In the genomic region with DNA sequence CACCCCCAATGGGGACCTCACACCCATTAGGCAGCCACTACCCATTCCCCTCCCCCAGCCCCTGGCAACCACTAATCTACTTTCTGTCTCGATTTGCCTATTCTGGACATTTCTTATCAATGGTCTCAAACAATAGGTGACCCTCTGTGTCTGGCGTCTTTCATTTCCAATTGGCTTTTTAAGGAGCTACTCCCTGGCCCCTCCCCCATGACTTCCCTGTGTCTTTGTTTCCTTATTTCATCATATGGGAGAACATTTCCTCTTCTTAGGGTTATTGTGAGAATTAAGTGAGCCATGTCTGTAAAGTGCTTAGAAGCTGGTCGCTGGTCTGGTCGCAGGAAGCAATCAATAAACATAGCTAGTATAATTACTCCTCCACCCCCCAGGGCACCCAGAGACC, we compare ENCODE assay signal across 21 cellular contexts.
DNase-seq lines count a peak whose midpoint lies in the region; ATAC-seq and TF ChIP-seq lines count a peak whose summit lies in the region.
"Had no signal": no experiment of that assay in that cellular context is flagged by ENCODE, and none has a peak within 500 bp of the region (broad histone marks: within the 10 kb centered on the region; RNA-seq: fewer than 3 reads in every experiment).

No MANE protein-coding gene starts in this region.

- peak; percentile 6 for DNase-seq in NCI-H345 (lab: John Stamatoyannopoulos, UW)
- no peak for DNase-seq in NCI-H345 treated with DMSO at 0.1 percent for 48 hours (lab: John Stamatoyannopoulos, UW; ENCODE audit: unreplicated experiment)
- peak; percentile 43 for DNase-seq in mesenchymal stem cell
- no peak for DNase-seq in thoracic aorta (ENCODE audit: low spot score)
- DNase-seq in kidney tubule cell (ENCODE audit: low spot score), result no peak
- DNase-seq: activated CD4-positive, alpha-beta T cell treated with anti-CD3 and anti-CD28 coated beads, Interleukin-2, amount 10 ng/mL, durations not matched to agents 24 days and 14 days; activated naive CD8-positive, alpha-beta T cell treated with anti-CD3 and anti-CD28 coated beads for 36 hours; activated T-cell treated with anti-CD3 and anti-CD28 coated beads, Interleukin-2, amount 50 U/mL, for 24 hours; effector CD8-positive, alpha-beta T cell; foreskin fibroblast; mammary epithelial cell; MM.1S; SJCRH30; small intestine; T1000 had no signal

- H3K4me3 Mint-ChIP-seq in brain, result peak overlapping the region in 1 of 5 experiments; percentile 30
- H3K4me3 Mint-ChIP-seq: activated CD4-positive, alpha-beta T cell treated with anti-CD3 and anti-CD28 coated beads, Interleukin-2, amount 10 ng/mL, durations not matched to agents 24 days and 14 days; activated naive CD8-positive, alpha-beta T cell treated with anti-CD3 and anti-CD28 coated beads for 36 hours; activated T-cell treated with anti-CD3 and anti-CD28 coated beads, Interleukin-2, amount 50 U/mL, for 24 hours; stimulated activated effector memory CD8-positive, alpha-beta T cell treated with anti-CD3 and anti-CD28 coated beads, Interleukin-12 subunit alpha, Interleukin-12 subunit beta, amount 100 ng/mL, for 72 hours had no signal

- peak overlapping the region; percentile 60 to 63 for H3K18ac ChIP-seq in mesenchymal stem cell (ENCODE audit: low read depth in 1 of 2, low read length in 2 of 2)

- H3K79me1 ChIP-seq in mesenchymal stem cell (replicated peaks; ENCODE audit: low read length, poor library complexity, severe bottlenecking), result peaks cover 21% of the 10 kb centered on the region

- H3K9me3 ChIP-seq in mesenchymal stem cell (ENCODE audit: control insufficient read depth, low read length), result no peaks in the 10 kb centered on the region
- no peaks in the 10 kb centered on the region for H3K9me3 ChIP-seq in thoracic aorta
- H3K9me3 ChIP-seq: neutrophil, SJCRH30 had no signal

- H3K4me3 ChIP-seq in mesenchymal stem cell (ENCODE audit: insufficient read depth in 1 of 2, low read depth in 1 of 2, low read length in 2 of 2) (no peak overlapping the region), thoracic aorta (no peak overlapping the region)
- H3K4me3 ChIP-seq: cardiac muscle cell, SJCRH30 had no signal

- H3K27me3 ChIP-seq in mesenchymal stem cell (ENCODE audit: control insufficient read depth in 1 of 2, insufficient read depth in 1 of 2, low read length in 2 of 2), result no peaks in the 10 kb centered on the region
- H3K27me3 ChIP-seq in thoracic aorta (replicated peaks; ENCODE audit: insufficient read depth), result no peaks in the 10 kb centered on the region
- H3K27me3 ChIP-seq: cardiac muscle cell, neutrophil had no signal

- H2BK15ac ChIP-seq in mesenchymal stem cell (ENCODE audit: low read depth, poor library complexity, severe bottlenecking), result no peak overlapping the region

- TF ChIP-seq CTCF in brain (conservative IDR thresholded peaks at IDR 0.05) (no peak), thoracic aorta (IDR thresholded peaks at IDR 0.05) (no peak)

- H4K91ac ChIP-seq in mesenchymal stem cell (ENCODE audit: low read length), result no peak overlapping the region

- H2BK120ac ChIP-seq in mesenchymal stem cell (ENCODE audit: low read depth, low read length), result peak overlapping the region; percentile 55

- H2BK12ac ChIP-seq in mesenchymal stem cell (ENCODE audit: low read length in 2 of 2), result peak overlapping the region; percentile 55 to 86

- H3K4ac ChIP-seq in mesenchymal stem cell (ENCODE audit: low read depth in 1 of 2, low read length in 2 of 2), result peak overlapping the region; percentile 15 to 76

- H3K9me3 Mint-ChIP-seq in brain, result peaks cover 0 to 2% (median 0%) of the 10 kb centered on the region in 5 experiments
- H3K9me3 Mint-ChIP-seq: activated CD4-positive, alpha-beta T cell treated with anti-CD3 and anti-CD28 coated beads, Interleukin-2, amount 10 ng/mL, durations not matched to agents 24 days and 14 days; activated naive CD8-positive, alpha-beta T cell treated with anti-CD3 and anti-CD28 coated beads for 36 hours; activated T-cell treated with anti-CD3 and anti-CD28 coated beads, Interleukin-2, amount 50 U/mL, for 24 hours; stimulated activated effector memory CD8-positive, alpha-beta T cell treated with anti-CD3 and anti-CD28 coated beads, Interleukin-12 subunit alpha, Interleukin-12 subunit beta, amount 100 ng/mL, for 72 hours had no signal

- 31% methylated on average over 4 of the region's 4 CpGs for WGBS in mesenchymal stem cell

- no peaks in the 10 kb centered on the region for H3K36me3 Mint-ChIP-seq in brain
- H3K36me3 Mint-ChIP-seq: activated naive CD8-positive, alpha-beta T cell treated with anti-CD3 and anti-CD28 coated beads for 36 hours had no signal

- no peak overlapping the region for H3K23ac ChIP-seq in mesenchymal stem cell (ENCODE audit: low read length in 2 of 2)

- H3K4me1 Mint-ChIP-seq in brain, result peaks cover 29% of the 10 kb centered on the region
- H3K4me1 Mint-ChIP-seq: activated CD4-positive, alpha-beta T cell treated with anti-CD3 and anti-CD28 coated beads, Interleukin-2, amount 10 ng/mL, durations not matched to agents 24 days and 14 days; activated naive CD8-positive, alpha-beta T cell treated with anti-CD3 and anti-CD28 coated beads for 36 hours; stimulated activated effector memory CD8-positive, alpha-beta T cell treated with anti-CD3 and anti-CD28 coated beads, Interleukin-12 subunit alpha, Interleukin-12 subunit beta, amount 100 ng/mL, for 72 hours had no signal

- no peak overlapping the region for H4K8ac ChIP-seq in mesenchymal stem cell (ENCODE audit: low read length)

- H2AK5ac ChIP-seq in mesenchymal stem cell (ENCODE audit: low read length, severe bottlenecking), result peak overlapping the region; percentile 93

- H3K27me3 Mint-ChIP-seq in brain, result peaks cover 2% of the 10 kb centered on the region
- H3K27me3 Mint-ChIP-seq: activated CD4-positive, alpha-beta T cell treated with anti-CD3 and anti-CD28 coated beads, Interleukin-2, amount 10 ng/mL, durations not matched to agents 24 days and 14 days; activated naive CD8-positive, alpha-beta T cell treated with anti-CD3 and anti-CD28 coated beads for 36 hours; activated T-cell treated with anti-CD3 and anti-CD28 coated beads, Interleukin-2, amount 50 U/mL, for 24 hours had no signal

- H2BK5ac ChIP-seq in mesenchymal stem cell (ENCODE audit: low read depth, low read length, poor library complexity, severe bottlenecking), result no peak overlapping the region

- ATAC-seq in thoracic aorta (ENCODE audit: insufficient number of reproducible peaks, low FRiP score, low read depth), result no peak
- no peak for ATAC-seq in GM18517 (IDR thresholded peaks at IDR 0.05; ENCODE audit: unreplicated experiment)
- no peak for ATAC-seq in GM21786 (IDR thresholded peaks at IDR 0.05; ENCODE audit: unreplicated experiment)
- ATAC-seq: stimulated activated effector memory CD8-positive, alpha-beta T cell treated with anti-CD3 and anti-CD28 coated beads, Interleukin-12 subunit alpha, Interleukin-12 subunit beta, amount 100 ng/mL, for 72 hours had no signal

- H3K36me3 ChIP-seq in mesenchymal stem cell (ENCODE audit: control insufficient read depth in 1 of 2, insufficient read depth in 2 of 2, low read depth in 1 of 2, low read length in 2 of 2), result peaks cover 28 to 48% of the 10 kb centered on the region in 2 experiments
- peaks cover 2% of the 10 kb centered on the region for H3K36me3 ChIP-seq in thoracic aorta
- H3K36me3 ChIP-seq: cardiac muscle cell, neutrophil, SJCRH30 had no signal

- H2AFZ ChIP-seq in mesenchymal stem cell (ENCODE audit: low read depth, low read length), result no peak overlapping the region

- peaks cover 50% of the 10 kb centered on the region for H3K4me1 ChIP-seq in mesenchymal stem cell (ENCODE audit: control insufficient read depth, insufficient read depth, low read depth, low read length)
- H3K4me1 ChIP-seq in thoracic aorta (ENCODE audit: control insufficient read depth in 1 of 2, low read depth in 2 of 2), result peaks cover 61 to 90% of the 10 kb centered on the region in 2 donors
- H3K4me1 ChIP-seq: SJCRH30 had no signal

- H3K4me2 ChIP-seq in mesenchymal stem cell (ENCODE audit: low read length, poor library complexity, severe bottlenecking), result no peak overlapping the region

- H3K14ac ChIP-seq in mesenchymal stem cell (ENCODE audit: low read length in 2 of 2), result no peak overlapping the region

- no peak overlapping the region for H3K9ac ChIP-seq in mesenchymal stem cell (ENCODE audit: low read length)

- H3K27ac ChIP-seq in mesenchymal stem cell (ENCODE audit: low read length, poor library complexity, severe bottlenecking), result no peak overlapping the region
- H3K27ac ChIP-seq in thoracic aorta, result peak overlapping the region; percentile 93 to 96
- H3K27ac ChIP-seq: cardiac muscle cell, neutrophil, SJCRH30 had no signal

- peak overlapping the region in 3 of 5 experiments; percentile 18 to 72 (median 45) for H3K27ac Mint-ChIP-seq in brain
- H3K27ac Mint-ChIP-seq: activated CD4-positive, alpha-beta T cell treated with anti-CD3 and anti-CD28 coated beads, Interleukin-2, amount 10 ng/mL, durations not matched to agents 24 days and 14 days; activated naive CD8-positive, alpha-beta T cell treated with anti-CD3 and anti-CD28 coated beads for 36 hours; activated T-cell treated with anti-CD3 and anti-CD28 coated beads, Interleukin-2, amount 50 U/mL, for 24 hours; stimulated activated effector memory CD8-positive, alpha-beta T cell treated with anti-CD3 and anti-CD28 coated beads, Interleukin-12 subunit alpha, Interleukin-12 subunit beta, amount 100 ng/mL, for 72 hours had no signal

Comparison
In these comparisons a context has a peak if more than half of its experiments do, and no peak if none do; other contexts are left out.
1. DNase-seq: peak in NCI-H345 (single experiment) and mesenchymal stem cell (single experiment); none in NCI-H345 treated with DMSO at 0.1 percent for 48 hours (single experiment), thoracic aorta (single experiment) and kidney tubule cell (single experiment).